ENCODE assay signal across 15 cellular contexts in genomic region chr16:89843409-89844350, GRCh38.
"Had no signal": no experiment of that assay in that cellular context is flagged by ENCODE, and none has a peak within 500 bp of the region (broad histone marks: within the 10 kb centered on the region; RNA-seq: fewer than 3 reads in every experiment).

No MANE protein-coding gene starts in this region.

- H3K27ac Mint-ChIP-seq: activated CD4-positive, alpha-beta memory T cell treated with anti-CD3 and anti-CD28 coated beads for 36 hours; activated naive CD8-positive, alpha-beta T cell treated with anti-CD3 and anti-CD28 coated beads for 36 hours; WTC11 had no signal

- H3K27me3 ChIP-seq: right atrium auricular region, transverse colon had no signal

- H3K27me3 Mint-ChIP-seq: activated CD4-positive, alpha-beta memory T cell treated with anti-CD3 and anti-CD28 coated beads for 36 hours; activated naive CD8-positive, alpha-beta T cell treated with anti-CD3 and anti-CD28 coated beads for 36 hours; effector memory CD8-positive, alpha-beta T cell had no signal

- H3K36me3 ChIP-seq: lower lobe of right lung, prostate gland, right atrium auricular region, transverse colon had no signal

- H3K9me3 Mint-ChIP-seq: activated CD4-positive, alpha-beta memory T cell treated with anti-CD3 and anti-CD28 coated beads for 36 hours; activated naive CD8-positive, alpha-beta T cell treated with anti-CD3 and anti-CD28 coated beads for 36 hours; effector memory CD8-positive, alpha-beta T cell; WTC11 had no signal

- H3K27ac ChIP-seq: lower lobe of right lung, prostate gland, right atrium auricular region had no signal

- H3K9me3 ChIP-seq: lower lobe of right lung, prostate gland, right atrium auricular region, transverse colon had no signal

- H3K4me3 Mint-ChIP-seq: activated CD4-positive, alpha-beta memory T cell treated with anti-CD3 and anti-CD28 coated beads for 36 hours; activated naive CD8-positive, alpha-beta T cell treated with anti-CD3 and anti-CD28 coated beads for 36 hours; effector memory CD8-positive, alpha-beta T cell; WTC11 had no signal

- ATAC-seq: effector memory CD8-positive, alpha-beta T cell; lower lobe of right lung; stimulated activated naive CD8-positive, alpha-beta T cell treated with anti-CD3 and anti-CD28 coated beads, Interleukin-15, Interleukin-2, amounts not matched to agents 100 U/mL and 50 U/mL, for 24 hours; WTC11 had no signal

- DNase-seq: activated CD4-positive, alpha-beta memory T cell treated with anti-CD3 and anti-CD28 coated beads for 36 hours; activated CD4-positive, alpha-beta T cell treated with anti-CD3 and anti-CD28 coated beads for 4 hours; activated naive CD8-positive, alpha-beta T cell treated with anti-CD3 and anti-CD28 coated beads for 36 hours; caudate nucleus; effector memory CD8-positive, alpha-beta T cell; left cardiac atrium; lower lobe of right lung; midbrain; stimulated activated CD4-positive, alpha-beta T cell treated with anti-CD3 and anti-CD28 coated beads, Interleukin-12 subunit alpha, Interleukin-12 subunit beta, amount 100 ng/mL, for 4 hours; stimulated activated CD4-positive, alpha-beta T cell treated with anti-CD3 and anti-CD28 coated beads, Interleukin-1b, Interleukin-23, amount 100 ng/mL, for 48 hours; stimulated activated naive CD8-positive, alpha-beta T cell treated with anti-CD3 and anti-CD28 coated beads, Interleukin-15, Interleukin-2, amounts not matched to agents 100 U/mL and 50 U/mL, for 24 hours; transverse colon had no signal

- H3K4me1 ChIP-seq: prostate gland, right atrium auricular region had no signal

- H3K36me3 Mint-ChIP-seq: activated CD4-positive, alpha-beta memory T cell treated with anti-CD3 and anti-CD28 coated beads for 36 hours; activated naive CD8-positive, alpha-beta T cell treated with anti-CD3 and anti-CD28 coated beads for 36 hours; WTC11 had no signal

- H3K4me3 ChIP-seq: lower lobe of right lung, prostate gland, right atrium auricular region, transverse colon had no signal
